17 cellular contexts compared by ENCODE assay signal in genomic region chr17:79217473-79218135, GRCh38.
DNase-seq lines count a peak whose midpoint lies in the region; ATAC-seq, FAIRE-seq and TF ChIP-seq lines count a peak whose summit lies in the region.
"Had no signal": no experiment of that assay in that cellular context is flagged by ENCODE, and none has a peak within 500 bp of the region (broad histone marks: within the 10 kb centered on the region; RNA-seq: fewer than 3 reads in every experiment).

No MANE protein-coding gene starts in this region.

- H4K20me1 ChIP-seq in HepG2 (ENCODE audit: insufficient read depth, low read length), result peaks cover 9% of the 10 kb centered on the region; the same call in 1 of the 2 replicates

- TF ChIP-seq EP300 in HepG2 (IDR thresholded peaks at IDR 0.05; ENCODE audit: low read depth in 2 of 2, low read length in 2 of 2), result no peak
- no peak for TF ChIP-seq EP300 in HepG2 (CRISPR knock-in tag; IDR thresholded peaks at IDR 0.05; ENCODE audit: borderline replicate concordance)

- H3K9me3 ChIP-seq in WERI-Rb-1 (ENCODE audit: severe bottlenecking) (no peaks in the 10 kb centered on the region), HepG2 (ENCODE audit: low read length) (no peaks in the 10 kb centered on the region)
- H3K9me3 ChIP-seq: BE2C had no signal

- WGBS in HepG2 (ENCODE audit: low lambda C conversion rate), result 6% methylated on average over 12 of the region's 12 CpGs

- no peak overlapping the region for H3K4me2 ChIP-seq in HepG2 (ENCODE audit: low read depth, low read length)

- TF ChIP-seq RAD21 in HepG2 (CRISPR knock-in tag; IDR thresholded peaks at IDR 0.05), result no peak

- DNase-seq in DMS 273 treated with DMSO at 0.1 percent for 48 hours (lab: John Stamatoyannopoulos, UW) (peak; percentile 46), NCI-H2171 (lab: John Stamatoyannopoulos, UW) (peak; percentile 88), WERI-Rb-1 (peak; percentile 97), sciatic nerve (ENCODE audit: low spot score) (peak; percentile 35), NCI-H345 (lab: John Stamatoyannopoulos, UW) (no peak), putamen (ENCODE audit: low spot score) (no peak), HepG2 (ENCODE audit: low spot score) (no peak)
- DNase-seq: BE2C; Calu3; CD4-positive, alpha-beta T cell; GOT3; HFFc6; KG1; NCI-H1417 treated with DMSO at 0.1 percent for 48 hours; NCI-H2029 treated with DMSO at 0.1 percent for 48 hours; NCI-H2227 treated with DMSO at 0.1 percent for 48 hours had no signal

- BruUV-seq in HepG2 (replicated peaks; lab: Mats Ljungman, UMichigan), result no TSS peak

- TF ChIP-seq CTCF in WERI-Rb-1 (IDR thresholded peaks at IDR 0.05; ENCODE audit: low read depth, low read length) (no peak), HepG2 (CRISPR knock-in tag; IDR thresholded peaks at IDR 0.05) (no peak)

- intact Hi-C loops in sciatic nerve (cut with DNase I), result no loop called here
- intact Hi-C loops in HepG2 (cut with micrococcal nuclease; ENCODE audit: unreplicated experiment), result no loop called here

- no peak for ATAC-seq in sciatic nerve
- no peak for ATAC-seq in HepG2

- H3K4me3 ChIP-seq in WERI-Rb-1 (ENCODE audit: low read depth, low read length), result no peak overlapping the region
- H3K4me3 ChIP-seq in HepG2 (replicated peaks in 1 of 3; ENCODE audit: insufficient read depth in 1 of 3, low read depth in 2 of 3, low read length in 3 of 3), result no peak overlapping the region

- H3K4me1 ChIP-seq in HepG2 (ENCODE audit: insufficient read depth, low read length), result no peaks in the 10 kb centered on the region
- H3K4me1 ChIP-seq: BE2C had no signal

- H3K27ac ChIP-seq in WERI-Rb-1, result peak overlapping the region; percentile 78
- no peak overlapping the region for H3K27ac ChIP-seq in HepG2 (ENCODE audit: extremely low read length, insufficient read depth, low read length)

- H3K9ac ChIP-seq in HepG2 (ENCODE audit: insufficient read depth, low read depth, low read length), result no peak overlapping the region

- TF ChIP-seq POLR2A in HepG2 (IDR thresholded peaks at IDR 0.05; ENCODE audit: insufficient read depth in 1 of 2, low read depth in 2 of 2, low read length in 2 of 2), result no peak

- H3K27me3 ChIP-seq in WERI-Rb-1 (ENCODE audit: insufficient read depth, low read depth, severe bottlenecking), result no peaks in the 10 kb centered on the region
- H3K27me3 ChIP-seq in HepG2 (ENCODE audit: control insufficient read depth in 1 of 2, insufficient read depth in 2 of 2, low read length in 2 of 2), result peaks cover 56 to 96% of the 10 kb centered on the region in 2 experiments

- no peak for FAIRE-seq in HepG2 (lab: Jason Lieb, UNC)
- FAIRE-seq: GM12892 had no signal

- H3K36me3 ChIP-seq in WERI-Rb-1 (no peaks in the 10 kb centered on the region), HepG2 (replicated peaks in 1 of 2; ENCODE audit: control insufficient read depth in 1 of 2, insufficient read depth in 2 of 2, low read length in 2 of 2) (no peaks in the 10 kb centered on the region)
- H3K36me3 ChIP-seq: BE2C had no signal

- in situ Hi-C loops in HepG2 (cut with HindIII; ENCODE audit: extremely low pct_ligation_motif_present, low pct_unique_long_range_greater_than_20kb), result no loop called here

- H2AFZ ChIP-seq in HepG2 (ENCODE audit: low read length), result no peak overlapping the region

- POLR2A ChIA-PET in HepG2 (lab: Yijun Ruan, JAX), result no interaction called here

- H3K79me2 ChIP-seq in HepG2 (ENCODE audit: insufficient read depth, low read length), result no peaks in the 10 kb centered on the region

- CTCF ChIA-PET in HepG2 (lab: Yijun Ruan, JAX; ENCODE audit: low intra/inter-chr PET ratio, low total read pairs), result no interaction called here

TF ChIP-seq in HepG2, 621 proteins besides CTCF, POLR2A, EP300 and RAD21:
- TF ChIP-seq RELA (CRISPR knock-in tag; IDR thresholded peaks at IDR 0.05), result no peak
- no peak for TF ChIP-seq MTA3 (CRISPR knock-in tag; IDR thresholded peaks at IDR 0.05)
- TF ChIP-seq SIN3A (IDR thresholded peaks at IDR 0.05; ENCODE audit: borderline replicate concordance, low read depth, low read length), result no peak
- no peak for TF ChIP-seq ZNF660 (CRISPR knock-in tag; IDR thresholded peaks at IDR 0.05; ENCODE audit: borderline replicate concordance, low read depth)
- TF ChIP-seq ZNF432 (CRISPR knock-in tag; IDR thresholded peaks at IDR 0.05; ENCODE audit: borderline replicate concordance), result no peak
- TF ChIP-seq HNF1A (IDR thresholded peaks at IDR 0.05; ENCODE audit: low read depth), result no peak
- no peak for TF ChIP-seq HNF1A (CRISPR knock-in tag; IDR thresholded peaks at IDR 0.05; ENCODE audit: borderline replicate concordance)
- no peak for TF ChIP-seq PCBP2 (optimal IDR thresholded peaks at IDR 0.05; ENCODE audit: low read depth, low read length, poor library complexity, severe bottlenecking)
- no peak for TF ChIP-seq CHD4 (IDR thresholded peaks at IDR 0.05; ENCODE audit: borderline replicate concordance, low read length)
- no peak for TF ChIP-seq FOXM1 (CRISPR knock-in tag; IDR thresholded peaks at IDR 0.05)
- no peak for TF ChIP-seq HMGA1 (CRISPR knock-in tag; conservative IDR thresholded peaks at IDR 0.05)
- TF ChIP-seq U2AF1 (optimal IDR thresholded peaks at IDR 0.05; ENCODE audit: low read depth, low read length), result no peak
- no peak for TF ChIP-seq DNMT3B (CRISPR knock-in tag; conservative IDR thresholded peaks at IDR 0.05)
- no peak for TF ChIP-seq HCFC1 (IDR thresholded peaks at IDR 0.05; ENCODE audit: low read depth, low read length)
TF ChIP-seq in HepG2: peak in this region for 0.

Comparison
In these comparisons a context has a peak if more than half of its experiments do, and no peak if none do; other contexts are left out.
1. DNase-seq: peak in DMS 273 treated with DMSO at 0.1 percent for 48 hours (single experiment), NCI-H2171 (single experiment), WERI-Rb-1 (single experiment) and sciatic nerve (single experiment); none in NCI-H345 (single experiment), putamen (single experiment) and HepG2 (single experiment).